ENCODE assay signal across 11 cellular contexts in the genomic region with DNA sequence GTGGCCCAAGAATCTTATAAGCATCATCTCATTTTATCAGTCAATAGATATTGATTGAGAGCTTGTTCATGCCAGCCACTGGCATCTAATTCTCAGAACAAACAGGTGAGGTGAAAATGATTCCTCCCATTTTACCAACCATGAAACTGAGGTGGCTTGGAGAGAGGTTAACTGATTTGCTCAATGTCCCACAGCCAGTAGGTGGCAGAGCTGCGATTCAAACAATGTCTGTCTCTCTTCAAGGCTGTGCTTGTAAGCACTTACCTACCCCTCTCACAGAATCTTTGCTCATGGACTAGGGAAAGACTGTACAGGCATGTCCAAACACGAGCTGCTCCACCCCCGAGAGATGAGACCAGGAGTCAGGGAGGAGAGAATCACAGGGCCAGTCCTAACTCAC. TPM values are rescaled to one million over a fixed set of nuclear protein-coding genes. Genes with fewer than 3 reads are reported as not detected.
DNase-seq lines count a peak whose midpoint lies in the region; ATAC-seq, FAIRE-seq and TF ChIP-seq lines count a peak whose summit lies in the region.
"Had no signal": no experiment of that assay in that cellular context is flagged by ENCODE, and none has a peak within 500 bp of the region (broad histone marks: within the 10 kb centered on the region; RNA-seq: fewer than 3 reads in every experiment).

No MANE protein-coding gene starts in this region.

- POLR2A ChIA-PET in HEK293T (lab: Yijun Ruan, JAX): interaction anchor here (1.6 kb wide), 1 partner anchor 55 kb away, joined by 4 read pairs; no protein-coding TSS in a partner anchor

- intact Hi-C loops in kidney (cut with DNase I) (no loop called here), right cardiac atrium (cut with DNase I) (no loop called here)

- CTCF ChIA-PET in HEK293T (lab: Yijun Ruan, JAX): interaction anchor here (0.6 to 2.3 kb wide), 5 partner anchors 8 to 59 kb away, joined by 3 to 15 read pairs (median 4); no protein-coding TSS in a partner anchor

- H3K9ac ChIP-seq in kidney (ENCODE audit: low read length in 2 of 2): no peak overlapping the region

- DNase-seq in NCI-H1436 treated with DMSO at 0.1 percent for 48 hours (lab: John Stamatoyannopoulos, UW) (peak; percentile 5), NCI-H1436 (lab: John Stamatoyannopoulos, UW) (no peak), HEK293T (ENCODE audit: extremely low spot score) (peak; percentile 43), RWPE2 (ENCODE audit: low spot score) (no peak), kidney (no peak), GM19238 (ENCODE audit: insufficient read length, low spot score) (no peak), dedifferentiated amniotic fluid mesenchymal stem cell (ENCODE audit: extremely low spot score) (no peak), right cardiac atrium (no peak)

- H3K27ac ChIP-seq in RWPE2 (ENCODE audit: poor library complexity, severe bottlenecking): no peak overlapping the region
- no peak overlapping the region for H3K27ac ChIP-seq in kidney (ENCODE audit: low read depth in 2 of 2, low read length in 2 of 2)
- no peak overlapping the region for H3K27ac ChIP-seq in right cardiac atrium (ENCODE audit: low read length)

- 13% methylated on average over 3 of the region's 3 CpGs for WGBS in right cardiac atrium

- H3K9me3 ChIP-seq in RWPE2 (ENCODE audit: severe bottlenecking) (no peaks in the 10 kb centered on the region), kidney (ENCODE audit: control insufficient read depth in 1 of 2, low read length in 2 of 2) (no peaks in the 10 kb centered on the region), right cardiac atrium (ENCODE audit: control insufficient read depth, low read length) (no peaks in the 10 kb centered on the region)

- peak; percentile 48 for TF ChIP-seq CTCF in RWPE2 (IDR thresholded peaks at IDR 0.05; ENCODE audit: poor library complexity, severe bottlenecking)
- TF ChIP-seq CTCF in kidney (IDR thresholded peaks at IDR 0.05; ENCODE audit: borderline replicate concordance, extremely low read depth, insufficient read depth): peak; percentile 25

- no peak for FAIRE-seq in kidney (lab: Jason Lieb, UNC)
- FAIRE-seq: TTC549 had no signal

- peak; percentile 70 for ATAC-seq in RWPE2 (ENCODE audit: low read depth)
- ATAC-seq in right cardiac atrium: no peak

- H3K36me3 ChIP-seq in RWPE2 (ENCODE audit: low read depth): no peaks in the 10 kb centered on the region
- H3K36me3 ChIP-seq in kidney (ENCODE audit: control insufficient read depth in 1 of 2, insufficient read depth in 2 of 2, low read length in 2 of 2): no peaks in the 10 kb centered on the region

- no peak overlapping the region for H3K4me3 ChIP-seq in RWPE2 (ENCODE audit: severe bottlenecking)
- H3K4me3 ChIP-seq in kidney (ENCODE audit: low read length in 2 of 2): no peak overlapping the region
- no peak overlapping the region for H3K4me3 ChIP-seq in right cardiac atrium (ENCODE audit: low read length)

- H3K27me3 ChIP-seq in RWPE2 (ENCODE audit: insufficient read depth, poor library complexity, severe bottlenecking) (no peaks in the 10 kb centered on the region), right cardiac atrium (ENCODE audit: control insufficient read depth, insufficient read depth) (no peaks in the 10 kb centered on the region)

- no peaks in the 10 kb centered on the region for H3K4me1 ChIP-seq in RWPE2 (ENCODE audit: insufficient read depth, poor library complexity, severe bottlenecking)
- no peaks in the 10 kb centered on the region for H3K4me1 ChIP-seq in kidney (ENCODE audit: control insufficient read depth in 1 of 2, insufficient read depth in 1 of 2, low read depth in 1 of 2, low read length in 2 of 2)
- H3K4me1 ChIP-seq in right cardiac atrium (ENCODE audit: control insufficient read depth, insufficient read depth, low read length): no peaks in the 10 kb centered on the region

TF ChIP-seq in HEK293T, 16 proteins besides CTCF, POLR2A, EP300 and RAD21:
- TF ChIP-seq FOXK2 (IDR thresholded peaks at IDR 0.05) (no peak), TARDBP (IDR thresholded peaks at IDR 0.05) (no peak), SP1 (IDR thresholded peaks at IDR 0.05) (no peak), L3MBTL2 (conservative IDR thresholded peaks at IDR 0.05) (no peak), HDGF (IDR thresholded peaks at IDR 0.05; ENCODE audit: borderline replicate concordance) (no peak)
TF ChIP-seq in HEK293T: peak in this region for 0.

RNA-seq across cellular contexts. Expression of gene GSX1, which starts 21.5 kb away (rescaled TPM):
- total RNA-seq in kidney: not detected
- polyA plus RNA-seq in kidney (ENCODE audit: insufficient read depth, low read depth, low replicate concordance): not detected
- not detected for total RNA-seq in right cardiac atrium
- polyA plus RNA-seq in right cardiac atrium: not detected
- total RNA-seq: CD4-positive, CD25-positive, alpha-beta regulatory T cell; urinary bladder had no signal
- polyA plus RNA-seq: CD4-positive, CD25-positive, alpha-beta regulatory T cell; urinary bladder had no signal

Comparison
In these comparisons a context has a peak if more than half of its experiments do, and no peak if none do; other contexts are left out.
1. DNase-seq: peak in NCI-H1436 treated with DMSO at 0.1 percent for 48 hours (single experiment) and HEK293T (single experiment); none in NCI-H1436 (single experiment), RWPE2 (single experiment), kidney (single experiment), GM19238 (single experiment), dedifferentiated amniotic fluid mesenchymal stem cell (single experiment) and right cardiac atrium (0 of 3).